In the genomic region with DNA sequence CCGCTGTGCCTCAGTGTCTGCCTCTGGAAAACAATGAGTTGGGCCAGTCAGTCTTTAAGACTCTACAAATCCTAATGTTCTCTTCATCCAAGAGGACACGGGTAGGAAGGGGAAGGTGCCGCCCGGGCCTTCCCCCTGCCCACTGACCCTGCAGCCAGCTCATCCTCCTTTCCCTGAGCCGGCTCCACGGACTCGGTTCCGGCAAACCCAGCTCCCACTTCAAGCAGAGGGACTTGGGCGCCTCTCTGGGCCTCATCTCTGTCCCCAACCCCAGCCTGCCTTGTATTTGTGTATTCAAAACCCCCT, we compare ENCODE assay signal across 11 cellular contexts.
"Had no signal": no experiment of that assay in that cellular context is flagged by ENCODE, and none has a peak within 500 bp of the region (broad histone marks: within the 10 kb centered on the region; RNA-seq: fewer than 3 reads in every experiment).

No MANE protein-coding gene starts in this region.

- H3K36me3 Mint-ChIP-seq: activated naive CD8-positive, alpha-beta T cell treated with anti-CD3 and anti-CD28 coated beads, Interleukin-2, amount 10 ng/mL, durations not matched to agents 7 days and 5 days; natural killer cell had no signal

- H3K9me3 ChIP-seq: body of pancreas, colonic mucosa, heart right ventricle had no signal

- H3K27me3 ChIP-seq: body of pancreas, colonic mucosa, heart right ventricle had no signal

- H3K4me1 ChIP-seq: colonic mucosa had no signal

- H3K27ac ChIP-seq: body of pancreas, colonic mucosa, heart right ventricle had no signal

- ATAC-seq: activated CD8-positive, alpha-beta T cell treated with anti-CD3 and anti-CD28 coated beads for 36 hours; body of pancreas; natural killer cell had no signal

- DNase-seq: activated CD8-positive, alpha-beta T cell treated with anti-CD3 and anti-CD28 coated beads for 36 hours; activated naive CD4-positive, alpha-beta T cell treated with Interleukin-2 at 50 U/mL for 16 hours; activated naive CD8-positive, alpha-beta T cell treated with anti-CD3 and anti-CD28 coated beads, Interleukin-2, amount 10 ng/mL, durations not matched to agents 7 days and 5 days; activated T-cell treated with anti-CD3 and anti-CD28 coated beads, Interleukin-2, amount 50 U/mL, for 1 hour; body of pancreas; colonic mucosa; natural killer cell; T1000 had no signal

- H3K36me3 ChIP-seq: colonic mucosa, heart right ventricle had no signal

- H3K27ac Mint-ChIP-seq: activated CD4-positive, alpha-beta T cell treated with anti-CD3 and anti-CD28 coated beads, Interleukin-2, amount 10 ng/mL, durations not matched to agents 24 days and 14 days; activated CD8-positive, alpha-beta T cell treated with anti-CD3 and anti-CD28 coated beads for 36 hours; activated naive CD8-positive, alpha-beta T cell treated with anti-CD3 and anti-CD28 coated beads, Interleukin-2, amount 10 ng/mL, durations not matched to agents 7 days and 5 days; activated T-helper 2 cell treated with anti-CD3 and anti-CD28 coated beads, Interferon-gamma antibody, Interleukin-2, Interleukin-4, amounts not matched to agents 10 μg/mL and 5 μg/mL and 100 μg/mL, durations not matched to agents 14 hours and 24 hours and 36 hours; natural killer cell had no signal

- H3K9me3 Mint-ChIP-seq: activated CD4-positive, alpha-beta T cell treated with anti-CD3 and anti-CD28 coated beads, Interleukin-2, amount 10 ng/mL, durations not matched to agents 24 days and 14 days; activated CD8-positive, alpha-beta T cell treated with anti-CD3 and anti-CD28 coated beads for 36 hours; activated naive CD8-positive, alpha-beta T cell treated with anti-CD3 and anti-CD28 coated beads, Interleukin-2, amount 10 ng/mL, durations not matched to agents 7 days and 5 days; activated T-helper 2 cell treated with anti-CD3 and anti-CD28 coated beads, Interferon-gamma antibody, Interleukin-2, Interleukin-4, amounts not matched to agents 10 μg/mL and 5 μg/mL and 100 μg/mL, durations not matched to agents 14 hours and 24 hours and 36 hours; natural killer cell had no signal

- H3K27me3 Mint-ChIP-seq: activated CD4-positive, alpha-beta T cell treated with anti-CD3 and anti-CD28 coated beads, Interleukin-2, amount 10 ng/mL, durations not matched to agents 24 days and 14 days; activated CD8-positive, alpha-beta T cell treated with anti-CD3 and anti-CD28 coated beads for 36 hours had no signal

- H3K4me3 ChIP-seq: body of pancreas, colonic mucosa, heart right ventricle had no signal

- H3K4me3 Mint-ChIP-seq: activated CD4-positive, alpha-beta T cell treated with anti-CD3 and anti-CD28 coated beads, Interleukin-2, amount 10 ng/mL, durations not matched to agents 24 days and 14 days; activated CD8-positive, alpha-beta T cell treated with anti-CD3 and anti-CD28 coated beads for 36 hours; activated naive CD8-positive, alpha-beta T cell treated with anti-CD3 and anti-CD28 coated beads, Interleukin-2, amount 10 ng/mL, durations not matched to agents 7 days and 5 days; natural killer cell had no signal

- H3K4me1 Mint-ChIP-seq: activated CD4-positive, alpha-beta T cell treated with anti-CD3 and anti-CD28 coated beads, Interleukin-2, amount 10 ng/mL, durations not matched to agents 24 days and 14 days had no signal
